Comparison of ENCODE assay signal across 13 cellular contexts in genomic region chr1:108896160-108897150, GRCh38. TPM values are rescaled to one million over a fixed set of nuclear protein-coding genes. Genes with fewer than 3 reads are reported as not detected.
DNase-seq lines count a peak whose midpoint lies in the region; ATAC-seq and TF ChIP-seq lines count a peak whose summit lies in the region.
"Had no signal": no experiment of that assay in that cellular context is flagged by ENCODE, and none has a peak within 500 bp of the region (broad histone marks: within the 10 kb centered on the region; RNA-seq: fewer than 3 reads in every experiment).

No MANE protein-coding gene starts in this region.

- no peak for TF ChIP-seq EP300 in SK-N-SH (IDR thresholded peaks at IDR 0.05; ENCODE audit: borderline replicate concordance in 1 of 2, low read depth in 1 of 2, low read length in 1 of 2)

- H3F3A ChIP-seq in SK-N-SH (replicated peaks; ENCODE audit: insufficient read depth), result peaks cover 2% of the 10 kb centered on the region

- POLR2A ChIA-PET in SK-N-SH (lab: Yijun Ruan, JAX), result interaction anchor here (0.6 to 1.1 kb wide), 2 partner anchors 66 to 281 kb away, joined by 4 to 5 read pairs; no protein-coding TSS in a partner anchor

- H3K36me3 ChIP-seq in neutrophil (peaks cover 13% of the 10 kb centered on the region), SK-N-SH (replicated peaks in 1 of 2; ENCODE audit: control insufficient read depth in 1 of 2, insufficient read depth in 2 of 2, low read length in 1 of 2) (peaks cover 1 to 16% of the 10 kb centered on the region in 2 experiments)
- H3K36me3 ChIP-seq: lower lobe of right lung had no signal

- no peak overlapping the region for H3K4me3 ChIP-seq in neutrophil (ENCODE audit: low read depth in 1 of 2, low read length in 1 of 2)
- H3K4me3 ChIP-seq in SK-N-SH (ENCODE audit: low read depth in 2 of 2, low read length in 1 of 2), result no peak overlapping the region
- H3K4me3 ChIP-seq: lower lobe of right lung, SJCRH30 had no signal

- H2AFZ ChIP-seq in SK-N-SH (ENCODE audit: low read depth), result no peak overlapping the region

- DNase-seq in CD1c-positive myeloid dendritic cell (ENCODE audit: extremely low spot score), result peak; percentile 22
- DNase-seq in NCI-H1048 (lab: John Stamatoyannopoulos, UW), result peak; percentile 42
- DNase-seq in epithelial cell of prostate (ENCODE audit: low read depth, low spot score), result no peak
- no peak for DNase-seq in KG1 (lab: John Stamatoyannopoulos, UW)
- DNase-seq in cerebellar nuclear complex (lab: John Stamatoyannopoulos, UW), result no peak
- DNase-seq in SK-N-SH, result no peak
- DNase-seq: activated CD4-positive, alpha-beta memory T cell treated with anti-CD3 and anti-CD28 coated beads for 36 hours; activated naive CD8-positive, alpha-beta T cell treated with anti-CD3 and anti-CD28 coated beads for 36 hours; lower lobe of right lung; NCI-H187 treated with DMSO at 0.1 percent for 48 hours; SJCRH30 had no signal

- H3K4me1 ChIP-seq in neutrophil (ENCODE audit: control insufficient read depth in 1 of 2, insufficient read depth in 1 of 2, low read depth in 1 of 2, low read length in 1 of 2) (peaks cover 4 to 12% of the 10 kb centered on the region in 2 experiments), SK-N-SH (ENCODE audit: control insufficient read depth in 1 of 2, insufficient read depth in 2 of 2, low read depth in 1 of 2, low read length in 1 of 2) (peaks cover 0 to 2% of the 10 kb centered on the region in 2 experiments; a peak in 3 of 4 replicates)
- H3K4me1 ChIP-seq: SJCRH30 had no signal

- no peaks in the 10 kb centered on the region for H4K20me1 ChIP-seq in SK-N-SH (ENCODE audit: insufficient read depth)

- TF ChIP-seq CTCF in neutrophil (IDR thresholded peaks at IDR 0.05) (no peak), SK-N-SH (IDR thresholded peaks at IDR 0.05) (no peak)

- no peak for ATAC-seq in HG03039 (IDR thresholded peaks at IDR 0.05; ENCODE audit: unreplicated experiment)

- no peaks in the 10 kb centered on the region for H3K9me2 ChIP-seq in SK-N-SH

- H3K4me2 ChIP-seq in SK-N-SH, result no peak overlapping the region

- no peak for TF ChIP-seq RAD21 in SK-N-SH (IDR thresholded peaks at IDR 0.05; ENCODE audit: low read length)

- WGBS in SK-N-SH (ENCODE audit: low lambda C conversion rate), result 89% methylated on average over 10 of the region's 10 CpGs

- no peak overlapping the region for H3K9ac ChIP-seq in SK-N-SH

- CTCF ChIA-PET in SK-N-SH (lab: Yijun Ruan, JAX), result interaction anchor here (0.6 to 6.7 kb wide), 19 partner anchors 9 to 1352 kb away, joined by 3 to 104 read pairs (median 3); partner anchors contain the start of genes GPSM2 and STXBP3

- peaks cover 21% of the 10 kb centered on the region; the same call in 1 of the 2 replicates for H3K79me2 ChIP-seq in SK-N-SH (ENCODE audit: insufficient read depth)

- H3K27ac ChIP-seq in epithelial cell of prostate (peak overlapping the region; percentile 8), neutrophil (peak overlapping the region; percentile 63), SK-N-SH (ENCODE audit: low read depth in 2 of 2, low read length in 1 of 2) (no peak overlapping the region)
- H3K27ac ChIP-seq: lower lobe of right lung, SJCRH30 had no signal

- H3K27me3 ChIP-seq in neutrophil, result no peaks in the 10 kb centered on the region
- H3K27me3 ChIP-seq in SK-N-SH (ENCODE audit: insufficient read depth), result no peaks in the 10 kb centered on the region
- H3K27me3 ChIP-seq: SJCRH30 had no signal

- H3K9me3 ChIP-seq in neutrophil (no peaks in the 10 kb centered on the region), SK-N-SH (no peaks in the 10 kb centered on the region)
- H3K9me3 ChIP-seq: lower lobe of right lung, SJCRH30 had no signal

TF ChIP-seq in SK-N-SH, 30 proteins besides CTCF, POLR2A, EP300 and RAD21:
- TF ChIP-seq ZBTB33 (IDR thresholded peaks at IDR 0.05; ENCODE audit: borderline replicate concordance, low read depth) (no peak), TAF1 (IDR thresholded peaks at IDR 0.05; ENCODE audit: borderline replicate concordance, low read depth, low read length) (no peak), REST (IDR thresholded peaks at IDR 0.05; ENCODE audit: low read depth, low read length) (no peak), FOXJ3 (CRISPR knock-in tag; IDR thresholded peaks at IDR 0.05) (no peak), SMC3 (IDR thresholded peaks at IDR 0.05; ENCODE audit: low read depth, low read length) (no peak), JUND (IDR thresholded peaks at IDR 0.05) (no peak), GABPA (IDR thresholded peaks at IDR 0.05; ENCODE audit: low read depth) (no peak), MEF2A (IDR thresholded peaks at IDR 0.05; ENCODE audit: borderline replicate concordance, low read depth) (no peak), USF1 (IDR thresholded peaks at IDR 0.05; ENCODE audit: borderline replicate concordance, low read depth) (no peak), USF2 (IDR thresholded peaks at IDR 0.05; ENCODE audit: borderline replicate concordance, low read depth, low read length) (no peak), SIN3A (IDR thresholded peaks at IDR 0.05; ENCODE audit: borderline replicate concordance, low read depth, low read length) (no peak), MAX (IDR thresholded peaks at IDR 0.05; ENCODE audit: low read depth) (no peak), EZH2phosphoT487 (IDR thresholded peaks at IDR 0.05; ENCODE audit: borderline replicate concordance, low read depth) (no peak)

RNA-seq across cellular contexts. Expression of gene GPSM2, which starts 19.7 kb away (rescaled TPM):
- polyA plus RNA-seq in SK-N-SH (2012; rRNA removed), result 6.2 and 6.7 TPM in 2 replicates
- polyA plus RNA-seq in SK-N-SH (2012; cell fraction: cytosol; rRNA removed), result 8.3 and 9.4 TPM in 2 replicates
- polyA plus RNA-seq in SK-N-SH (2012; cell fraction: nucleus; rRNA removed), result 2.1 and 3.2 TPM in 2 replicates

RNA-seq across cellular contexts. Expression of gene AKNAD1, which starts 39.6 kb away (rescaled TPM):
- 0.70 and 0.71 TPM in 2 replicates for polyA plus RNA-seq in SK-N-SH (2012; rRNA removed)
- 0.66 and 0.79 TPM in 2 replicates for polyA plus RNA-seq in SK-N-SH (2012; cell fraction: cytosol; rRNA removed)
- 0.42 and 1.1 TPM in 2 replicates for polyA plus RNA-seq in SK-N-SH (2012; cell fraction: nucleus; rRNA removed)

Comparison
In these comparisons a context has a peak if more than half of its experiments do, and no peak if none do; other contexts are left out.
1. DNase-seq: peak in CD1c-positive myeloid dendritic cell (single experiment) and NCI-H1048 (single experiment); none in epithelial cell of prostate (single experiment), KG1 (single experiment), cerebellar nuclear complex (0 of 2) and SK-N-SH (single experiment).
2. H3K27ac ChIP-seq: peak in epithelial cell of prostate (single experiment) and neutrophil (single experiment); none in SK-N-SH (0 of 2).